8 cellular contexts compared by ENCODE assay signal in the genomic region with DNA sequence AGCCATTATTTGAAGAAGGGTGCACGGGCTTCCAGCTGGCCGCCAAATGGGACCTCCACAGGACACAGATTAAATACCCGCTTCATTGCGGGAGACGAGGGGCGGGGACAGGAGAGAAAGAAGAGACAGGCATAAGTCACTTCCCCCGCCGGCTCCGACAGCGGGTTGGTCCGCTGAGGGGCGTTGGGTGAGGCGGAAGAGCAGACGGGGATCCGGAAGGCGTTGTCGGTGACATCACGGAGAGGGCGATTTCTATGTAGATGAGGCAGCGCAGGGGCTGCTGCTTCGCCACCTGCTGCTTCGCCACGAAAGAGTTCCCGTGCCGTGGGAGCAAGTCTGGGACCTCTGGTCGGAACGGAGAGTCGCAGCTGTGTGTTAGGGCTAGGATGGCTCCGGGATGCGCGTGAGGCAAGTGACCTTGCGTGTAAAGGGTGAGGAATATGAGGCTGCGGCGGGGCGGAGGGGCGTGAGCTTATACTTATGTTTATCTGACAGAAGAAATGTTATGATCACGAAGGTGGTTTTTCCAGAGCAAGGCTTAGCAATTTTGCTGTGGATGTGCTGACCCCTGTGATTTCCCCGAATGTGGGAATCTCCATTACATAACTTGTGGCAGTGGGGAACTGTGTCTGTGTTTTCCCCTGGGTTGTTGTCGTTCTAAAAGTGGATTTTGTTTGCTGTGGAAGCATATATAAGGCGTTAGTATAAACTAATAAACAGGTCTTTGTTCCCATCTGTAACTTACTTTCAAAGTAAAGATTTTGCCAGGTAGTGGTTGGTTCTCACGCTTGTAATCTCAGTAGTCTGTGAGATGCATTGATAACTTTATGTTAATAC. TPM values are rescaled to one million over a fixed set of nuclear protein-coding genes. Genes with fewer than 3 reads are reported as not detected.
DNase-seq lines count a peak whose midpoint lies in the region; ATAC-seq and TF ChIP-seq lines count a peak whose summit lies in the region.
"Not testable (repeated sequence)": the region's sequence is repeated elsewhere in the genome, so short reads cannot be mapped to it uniquely, and the experiment has no call there.

No MANE protein-coding gene starts in this region.

- H3K9me3 ChIP-seq in mucosa of rectum (ENCODE audit: control insufficient read depth in 2 of 2, low read length in 2 of 2) = not testable (repeated sequence)

- not testable (repeated sequence) for H3K79me2 ChIP-seq in KMS-11 (ENCODE audit: insufficient read depth, low read depth)

- H3K27me3 ChIP-seq in KMS-11 (ENCODE audit: insufficient read depth, low read depth); mucosa of rectum (ENCODE audit: control insufficient read depth in 2 of 2, insufficient read depth in 2 of 2, low read length in 2 of 2): not testable (repeated sequence)

- H3K4me2 ChIP-seq in KMS-11 = peak overlapping the region; percentile 22

- not testable (repeated sequence) for TF ChIP-seq CTCF in KMS-11 (conservative IDR thresholded peaks at IDR 0.05; ENCODE audit: low read depth, low read length)

- ATAC-seq in GM21825 (IDR thresholded peaks at IDR 0.05; ENCODE audit: unreplicated experiment) = peak; percentile 85
- peak; percentile 90 for ATAC-seq in esophagus mucosa

- not testable (repeated sequence) for H4K20me1 ChIP-seq in KMS-11 (ENCODE audit: insufficient read depth)

- H3K9ac ChIP-seq in KMS-11 = peak overlapping the region; percentile 92
- H3K9ac ChIP-seq in mucosa of rectum (ENCODE audit: low read depth in 1 of 2, low read length in 2 of 2) = peak overlapping the region; percentile 80 to 87

- not testable (repeated sequence) for H3K36me3 ChIP-seq in KMS-11 (ENCODE audit: insufficient read depth); mucosa of rectum (ENCODE audit: control insufficient read depth in 2 of 2, insufficient read depth in 2 of 2, low read length in 2 of 2)

- H3K4me3 ChIP-seq in KMS-11 (IDR thresholded peaks at IDR 0.05; ENCODE audit: insufficient read depth, low read depth, low read length) (peak overlapping the region; percentile 82), mucosa of rectum (ENCODE audit: low read length in 2 of 2) (peak overlapping the region; percentile 69 to 80)

- H3K27ac ChIP-seq in KMS-11 = peak overlapping the region; percentile 93
- peak overlapping the region; percentile 89 to 94 for H3K27ac ChIP-seq in mucosa of rectum (ENCODE audit: low read depth in 2 of 2, low read length in 2 of 2)

- H3K4me1 ChIP-seq in KMS-11 (ENCODE audit: low read depth, poor library complexity, severe bottlenecking) = peaks cover 14% of the 10 kb centered on the region
- not testable (repeated sequence) for H3K4me1 ChIP-seq in mucosa of rectum (ENCODE audit: control insufficient read depth in 2 of 2, insufficient read depth in 2 of 2, low read length in 2 of 2)

- peak; percentile 95 for DNase-seq in DMS53 (lab: John Stamatoyannopoulos, UW)
- DNase-seq in activated T-cell treated with anti-CD3 and anti-CD28 coated beads, Interleukin-2, amount 50 U/mL, for 48 hours = peak; percentile 91
- DNase-seq in stimulated activated CD8-positive, alpha-beta memory T cell treated with anti-CD3 and anti-CD28 coated beads, Interleukin-2, amount 100 ng/mL, for 48 hours (ENCODE audit: low read depth in 2 of 2) = peak; percentile 76 to 87

- peak overlapping the region; percentile 84 for H2AFZ ChIP-seq in KMS-11 (ENCODE audit: low read depth)

TF ChIP-seq in PFSK-1, 5 proteins besides CTCF, POLR2A, EP300 and RAD21:
- TF ChIP-seq TAF1 (IDR thresholded peaks at IDR 0.05; ENCODE audit: borderline replicate concordance, insufficient read depth, low read length) (peak; percentile 60; the same call in 1 of the 2 replicates), SIN3A (IDR thresholded peaks at IDR 0.05; ENCODE audit: borderline replicate concordance, insufficient read depth, low read length) (peak; percentile 99), POLR2AphosphoS5 (IDR thresholded peaks at IDR 0.05; ENCODE audit: low read depth, low read length) (peak; percentile 100)

RNA-seq across cellular contexts. Expression of a gene that starts 52.9 kb away (rescaled TPM):
- not detected for polyA plus RNA-seq in PFSK-1 (2012; ENCODE audit: insufficient read length, low read depth)
- not detected for total RNA-seq in esophagus mucosa

Comparison
In these comparisons a context has a peak if more than half of its experiments do, and no peak if none do; other contexts are left out.
1. Peak in every context shown above with its lines: DNase-seq, ATAC-seq, H3K4me3 ChIP-seq and H3K27ac ChIP-seq.